ENCODE assay signal across 25 cellular contexts in genomic region chr16:2830355-2830695, GRCh38. TPM values are rescaled to one million over a fixed set of nuclear protein-coding genes. Genes with fewer than 3 reads are reported as not detected.
DNase-seq lines count a peak whose midpoint lies in the region; ATAC-seq, FAIRE-seq and TF ChIP-seq lines count a peak whose summit lies in the region.
"Had no signal": no experiment of that assay in that cellular context is flagged by ENCODE, and none has a peak within 500 bp of the region (broad histone marks: within the 10 kb centered on the region; RNA-seq: fewer than 3 reads in every experiment).

No MANE protein-coding gene starts in this region.

- ATAC-seq in GM12878 = no peak
- no peak for ATAC-seq in GM19324 (IDR thresholded peaks at IDR 0.05; ENCODE audit: low FRiP score, unreplicated experiment)
- ATAC-seq: gastrocnemius medialis, psoas muscle had no signal

- CTCF ChIA-PET in GM12878 (lab: Yijun Ruan, JAX) = no interaction called here

- in situ Hi-C loops in GM12878 (cut with MboI) = no loop called here

- H3K79me2 ChIP-seq in GM12878 (ENCODE audit: control insufficient read depth, insufficient read depth, low read length) = no peaks in the 10 kb centered on the region

- TF ChIP-seq CTCF in GM12875 (IDR thresholded peaks at IDR 0.05; ENCODE audit: borderline replicate concordance, insufficient read depth, low read depth, low read length) = no peak
- TF ChIP-seq CTCF in GM12878 (IDR thresholded peaks at IDR 0.05 in 2 of 3, conservative IDR thresholded peaks at IDR 0.05 in 1 of 3; ENCODE audit: control insufficient read depth in 2 of 3, extremely low read depth in 1 of 3, insufficient read depth in 1 of 3, low read depth in 3 of 3, low read length in 3 of 3) = no peak

- peaks cover 2% of the 10 kb centered on the region for H3K36me3 Mint-ChIP-seq in T-helper 1 cell treated with Interleukin-12 subunit alpha and Interleukin-12 subunit beta and Interleukin-4 antibody, amounts not matched to agents 30 μg/mL and 1 μg/mL, for 36 hours (ENCODE audit: low read depth)
- H3K36me3 Mint-ChIP-seq: activated naive CD4-positive, alpha-beta T cell treated with anti-CD3 and anti-CD28 coated beads, Interleukin-2, amount 10 ng/mL, durations not matched to agents 7 days and 5 days had no signal

- H3K36me3 ChIP-seq in GM12878 (ENCODE audit: control insufficient read depth in 2 of 2, insufficient read depth in 2 of 2, low read length in 1 of 2) = no peaks in the 10 kb centered on the region
- H3K36me3 ChIP-seq: ascending aorta, esophagus muscularis mucosa, gastrocnemius medialis had no signal

- peaks cover 2% of the 10 kb centered on the region for H3K4me1 Mint-ChIP-seq in T-helper 1 cell treated with Interleukin-12 subunit alpha and Interleukin-12 subunit beta and Interleukin-4 antibody, amounts not matched to agents 30 μg/mL and 1 μg/mL, for 36 hours (ENCODE audit: low read depth)
- H3K4me1 Mint-ChIP-seq: nephron progenitor cell had no signal

- H3K4me1 ChIP-seq in GM12878 (ENCODE audit: control insufficient read depth, insufficient read depth, low read length) = peaks cover 4% of the 10 kb centered on the region; the same call in 1 of the 2 replicates
- H3K4me1 ChIP-seq: gastrocnemius medialis, psoas muscle had no signal

- H3K27ac ChIP-seq in GM12878 (ENCODE audit: control insufficient read depth, insufficient read depth) = no peak overlapping the region
- H3K27ac ChIP-seq: ascending aorta, esophagus muscularis mucosa, gastrocnemius medialis, psoas muscle had no signal

- TF ChIP-seq RAD21 in GM12878 (IDR thresholded peaks at IDR 0.05; ENCODE audit: insufficient read depth, low read depth, low read length) = no peak

- H3K9me3 Mint-ChIP-seq in T-helper 1 cell treated with Interleukin-12 subunit alpha and Interleukin-12 subunit beta and Interleukin-4 antibody, amounts not matched to agents 30 μg/mL and 1 μg/mL, for 36 hours = peaks cover 5% of the 10 kb centered on the region
- H3K9me3 Mint-ChIP-seq: activated naive CD4-positive, alpha-beta T cell treated with anti-CD3 and anti-CD28 coated beads, Interleukin-2, amount 10 ng/mL, durations not matched to agents 7 days and 5 days; nephron progenitor cell had no signal

- H3K27ac Mint-ChIP-seq in T-helper 1 cell treated with Interleukin-12 subunit alpha and Interleukin-12 subunit beta and Interleukin-4 antibody, amounts not matched to agents 30 μg/mL and 1 μg/mL, for 36 hours = peak overlapping the region; percentile 73
- H3K27ac Mint-ChIP-seq: activated naive CD4-positive, alpha-beta T cell treated with anti-CD3 and anti-CD28 coated beads, Interleukin-2, amount 10 ng/mL, durations not matched to agents 7 days and 5 days; nephron progenitor cell had no signal

- TF ChIP-seq POLR2A in GM12878 (IDR thresholded peaks at IDR 0.05; ENCODE audit: low read depth, low read length) = no peak

- no TSS peak for BruUV-seq in GM12878 (replicated peaks; lab: Mats Ljungman, UMichigan)

- WGBS in GM12878 (ENCODE audit: insufficient coverage, insufficient replicate concordance, low lambda C conversion rate, missing lambda C conversion rate) = 54% methylated on average over 5 of the region's 5 CpGs

- no peak overlapping the region; the same call in 1 of the 2 replicates for H3K9ac ChIP-seq in GM12878 (ENCODE audit: control insufficient read depth, insufficient read depth, low read length)

- H2AFZ ChIP-seq in GM12878 (ENCODE audit: control insufficient read depth, low read depth, low read length) = peak overlapping the region; percentile 46; the same call in 1 of the 2 replicates

- peak overlapping the region; percentile 35; the same call in 1 of the 2 replicates for H3K4me2 ChIP-seq in GM12878 (ENCODE audit: control insufficient read depth, insufficient read depth)

- DNase-seq in T-helper 1 cell (no peak), GM12878 (ENCODE audit: low read depth, low spot score) (no peak), posterior vena cava (ENCODE audit: low spot score) (peak; percentile 66), RKO (ENCODE audit: low spot score) (no peak), iPS-NIHi11 (ENCODE audit: low spot score) (no peak)
- DNase-seq: 8988T; activated naive CD4-positive, alpha-beta T cell treated with anti-CD3 and anti-CD28 coated beads, Interleukin-2, amount 10 ng/mL, durations not matched to agents 7 days and 5 days; activated T-cell treated with anti-CD3 and anti-CD28 coated beads for 4 hours; effector CD4-positive, alpha-beta T cell; EL; gastrocnemius medialis; NCI-H1105 treated with DMSO at 0.1 percent for 48 hours; NCI-H510A; nephron progenitor cell; NK-92 treated with Interleukin-12 subunit alpha and Interleukin-12 subunit beta, amount 100 ng/mL, for 24 hours; RPMI8226 had no signal

- no peak for FAIRE-seq in GM12878 (lab: Jason Lieb, UNC)
- FAIRE-seq: small intestine, TTC549 had no signal

- intact Hi-C loops in GM12878 (cut with micrococcal nuclease; ENCODE audit: unreplicated experiment) = no loop called here
- intact Hi-C loops in posterior vena cava (cut with DNase I) = no loop called here

- H4K20me1 ChIP-seq in GM12878 (ENCODE audit: control insufficient read depth, insufficient read depth) = no peaks in the 10 kb centered on the region

- SMC1A ChIA-PET in GM12878 (lab: Charles Lee; ENCODE audit: uncharacterized antibody, unreplicated experiment) = no interaction called here

- RAD21 ChIA-PET in GM12878 (lab: Charles Lee; ENCODE audit: unreplicated experiment) = no interaction called here

- no peak for TF ChIP-seq EP300 in GM12878 (IDR thresholded peaks at IDR 0.05; ENCODE audit: borderline replicate concordance in 1 of 2, control insufficient read depth in 1 of 2, low read depth in 2 of 2, low read length in 2 of 2)

- H3K4me3 ChIP-seq in GM12875 (ENCODE audit: low read depth, low read length) = peak overlapping the region; percentile 26
- no peak overlapping the region for H3K4me3 ChIP-seq in GM12878
- H3K4me3 ChIP-seq: ascending aorta, esophagus muscularis mucosa, gastrocnemius medialis, psoas muscle had no signal

- peak overlapping the region; percentile 46 for H3K4me3 Mint-ChIP-seq in T-helper 1 cell treated with Interleukin-12 subunit alpha and Interleukin-12 subunit beta and Interleukin-4 antibody, amounts not matched to agents 30 μg/mL and 1 μg/mL, for 36 hours
- H3K4me3 Mint-ChIP-seq: activated naive CD4-positive, alpha-beta T cell treated with anti-CD3 and anti-CD28 coated beads, Interleukin-2, amount 10 ng/mL, durations not matched to agents 7 days and 5 days; nephron progenitor cell had no signal

- no peaks in the 10 kb centered on the region for H3K27me3 ChIP-seq in GM12878 (replicated peaks in 1 of 2; ENCODE audit: control insufficient read depth in 2 of 2, insufficient read depth in 2 of 2, low read length in 1 of 2)
- H3K27me3 ChIP-seq: ascending aorta had no signal

- H3K27me3 Mint-ChIP-seq in T-helper 1 cell treated with Interleukin-12 subunit alpha and Interleukin-12 subunit beta and Interleukin-4 antibody, amounts not matched to agents 30 μg/mL and 1 μg/mL, for 36 hours (ENCODE audit: low read depth) = no peaks in the 10 kb centered on the region

- no peaks in the 10 kb centered on the region for H3K9me3 ChIP-seq in GM12878 (replicated peaks; ENCODE audit: control insufficient read depth, insufficient read depth, low read length)
- H3K9me3 ChIP-seq: ascending aorta, esophagus muscularis mucosa, gastrocnemius medialis, psoas muscle had no signal

- POLR2A ChIA-PET in GM12878 (lab: Charles Lee) = interaction anchor here (0.5 kb wide), 1 partner anchor 151 kb away, joined by 3 read pairs; no protein-coding TSS in a partner anchor

RNA-seq across cellular contexts. Expression of gene ZG16B, which starts 0.2 kb away (rescaled TPM):
- 3.9 and 5.5 TPM in 2 replicates for total RNA-seq in GM12878 (2013; cell fraction: nucleolus; rRNA removed)
- 6.8 and 10.0 TPM in 2 replicates for total RNA-seq in GM12878 (2014; rRNA removed)
- 5.4 and 6.1 TPM in 2 replicates for total RNA-seq in GM12878 (2014; rRNA removed; fragmentation: Illumina TruSeq; extraction: Trizol)
- 5.4 and 7.5 TPM in 2 replicates for total RNA-seq in GM12878 (2021)
- 9.6 TPM for polyA plus RNA-seq in GM12878 (2011; ENCODE audit: low read depth)
- polyA plus RNA-seq in GM12878 (2011; rRNA removed) = 1.2 and 2.3 TPM in 2 replicates
- polyA plus RNA-seq in GM12878 (2011; cell fraction: cytosol; rRNA removed) = 2.3 and 2.4 TPM in 2 replicates
- polyA plus RNA-seq in GM12878 (2011; cell fraction: nucleus; rRNA removed) = 0.56 and 2.3 TPM in 2 replicates
- 9.5 and 9.9 TPM in 2 replicates for polyA plus RNA-seq in GM12878 (2012)
- polyA plus RNA-seq in GM12878 (2014; fragmentation: Illumina TruSeq; extraction: Trizol) = 5.6 and 8.2 TPM in 2 replicates
- polyA plus RNA-seq in GM12878 (2014; fragmentation: Nextera tagmentation; extraction: Ambion mirVana) = 1 to 10 TPM in 1 of 2 experiments, under 1 TPM in 1; 1.00 to 3.7 TPM
- polyA plus RNA-seq in GM12878 (2014; rRNA removed) = 9.6 and 11.6 TPM in 2 replicates
- 1 to 10 TPM; 8.2 to 8.6 TPM for polyA plus RNA-seq in GM12878 (2016; fragmentation: Nextera tagmentation; extraction: Ambion mirVana)
- 0.52 and 1.3 TPM in 2 replicates for polyA minus RNA-seq in GM12878 (2011; rRNA and poly(A)+ RNA removed)
- polyA minus RNA-seq in GM12878 (2011; cell fraction: cytosol; rRNA and poly(A)+ RNA removed) = not detected in 2 replicates
- 0.60 and 0.77 TPM in 2 replicates for polyA minus RNA-seq in GM12878 (2011; cell fraction: nucleus; rRNA and poly(A)+ RNA removed)
- not detected for total RNA-seq in posterior vena cava
- total RNA-seq: ascending aorta, esophagus muscularis mucosa, gastrocnemius medialis, psoas muscle had no signal

RNA-seq across cellular contexts. Expression of gene PRSS21, which starts 13.3 kb away (rescaled TPM):
- not detected in 2 replicates for total RNA-seq in GM12878 (2013; cell fraction: nucleolus; rRNA removed)
- total RNA-seq in GM12878 (2014; rRNA removed) (34.3 and 40.1 TPM in 2 replicates), GM12878 (2014; rRNA removed; fragmentation: Illumina TruSeq; extraction: Trizol) (23.3 and 23.6 TPM in 2 replicates), GM12878 (2021) (49.8 and 58.3 TPM in 2 replicates), posterior vena cava (not detected)
- polyA plus RNA-seq in GM12878 (2011; ENCODE audit: low read depth) = 23.8 TPM
- polyA plus RNA-seq in GM12878 (2011; rRNA removed) (not detected in 2 replicates), GM12878 (2014; fragmentation: Illumina TruSeq; extraction: Trizol) (27.2 and 34.7 TPM in 2 replicates), GM12878 (2014; fragmentation: Nextera tagmentation; extraction: Ambion mirVana) (10 to 100 TPM in 1 of 2 experiments, 1 to 10 TPM in 1; 5.3 to 18.4 TPM), GM12878 (2014; rRNA removed) (45.1 and 52.2 TPM in 2 replicates), GM12878 (2016; fragmentation: Nextera tagmentation; extraction: Ambion mirVana) (10 to 100 TPM; 67.0 to 73.4 TPM)
- polyA plus RNA-seq in GM12878 (2011; cell fraction: cytosol; rRNA removed) = not detected in 2 replicates
- 0.15 TPM in 1 of 2 replicates, not detected in the other for polyA plus RNA-seq in GM12878 (2011; cell fraction: nucleus; rRNA removed)
- polyA plus RNA-seq in GM12878 (2012) = 38.3 and 40.9 TPM in 2 replicates
- not detected in 2 replicates for polyA minus RNA-seq in GM12878 (2011; rRNA and poly(A)+ RNA removed)
- 1.2 and 4.2 TPM in 2 replicates for polyA minus RNA-seq in GM12878 (2011; cell fraction: cytosol; rRNA and poly(A)+ RNA removed)
- polyA minus RNA-seq in GM12878 (2011; cell fraction: nucleus; rRNA and poly(A)+ RNA removed) = 1.1 TPM in 1 of 2 replicates, not detected in the other
- total RNA-seq: ascending aorta, esophagus muscularis mucosa, gastrocnemius medialis, psoas muscle, urinary bladder had no signal

RNA-seq across cellular contexts. Expression of gene PRSS22, which starts 27.6 kb away (rescaled TPM):
- not detected in 2 replicates for total RNA-seq in GM12878 (2013; cell fraction: nucleolus; rRNA removed)
- total RNA-seq in GM12878 (2014; rRNA removed) (not detected in 2 replicates), GM12878 (2014; rRNA removed; fragmentation: Illumina TruSeq; extraction: Trizol) (not detected in 2 replicates), GM12878 (2021) (not detected in 2 replicates), posterior vena cava (not detected)
- not detected for polyA plus RNA-seq in GM12878 (2011; ENCODE audit: low read depth)
- polyA plus RNA-seq in GM12878 (2011; rRNA removed) (not detected in 2 replicates), GM12878 (2014; fragmentation: Illumina TruSeq; extraction: Trizol) (not detected in 2 replicates), GM12878 (2014; fragmentation: Nextera tagmentation; extraction: Ambion mirVana) (not detected), GM12878 (2014; rRNA removed) (not detected in 2 replicates), GM12878 (2016; fragmentation: Nextera tagmentation; extraction: Ambion mirVana) (not detected)
- not detected in 2 replicates for polyA plus RNA-seq in GM12878 (2011; cell fraction: cytosol; rRNA removed)
- polyA plus RNA-seq in GM12878 (2011; cell fraction: nucleus; rRNA removed) = not detected in 2 replicates
- not detected in 2 replicates for polyA plus RNA-seq in GM12878 (2012)
- not detected in 2 replicates for polyA minus RNA-seq in GM12878 (2011; rRNA and poly(A)+ RNA removed)
- not detected in 2 replicates for polyA minus RNA-seq in GM12878 (2011; cell fraction: cytosol; rRNA and poly(A)+ RNA removed)
- not detected in 2 replicates for polyA minus RNA-seq in GM12878 (2011; cell fraction: nucleus; rRNA and poly(A)+ RNA removed)
- total RNA-seq: ascending aorta, esophagus muscularis mucosa, gastrocnemius medialis had no signal

RNA-seq across cellular contexts. Expression of gene PRSS41, which starts 32.1 kb away (rescaled TPM):
- not detected in 2 replicates for total RNA-seq in GM12878 (2013; cell fraction: nucleolus; rRNA removed)
- total RNA-seq in GM12878 (2014; rRNA removed) = not detected in 2 replicates
- total RNA-seq in GM12878 (2014; rRNA removed; fragmentation: Illumina TruSeq; extraction: Trizol) = not detected in 2 replicates
- total RNA-seq in GM12878 (2021) = not detected in 2 replicates
- not detected for polyA plus RNA-seq in GM12878 (2011; ENCODE audit: low read depth)
- not detected in 2 replicates for polyA plus RNA-seq in GM12878 (2011; rRNA removed)
- not detected in 2 replicates for polyA plus RNA-seq in GM12878 (2011; cell fraction: cytosol; rRNA removed)
- polyA plus RNA-seq in GM12878 (2011; cell fraction: nucleus; rRNA removed) = not detected in 2 replicates
- polyA plus RNA-seq in GM12878 (2012) = not detected in 2 replicates
- not detected in 2 replicates for polyA plus RNA-seq in GM12878 (2014; fragmentation: Illumina TruSeq; extraction: Trizol)
- polyA plus RNA-seq in GM12878 (2014; fragmentation: Nextera tagmentation; extraction: Ambion mirVana) = not detected
- polyA plus RNA-seq in GM12878 (2014; rRNA removed) = not detected in 2 replicates
- polyA plus RNA-seq in GM12878 (2016; fragmentation: Nextera tagmentation; extraction: Ambion mirVana) = not detected
- not detected in 2 replicates for polyA minus RNA-seq in GM12878 (2011; rRNA and poly(A)+ RNA removed)
- not detected in 2 replicates for polyA minus RNA-seq in GM12878 (2011; cell fraction: cytosol; rRNA and poly(A)+ RNA removed)
- polyA minus RNA-seq in GM12878 (2011; cell fraction: nucleus; rRNA and poly(A)+ RNA removed) = not detected in 2 replicates
- total RNA-seq in posterior vena cava = not detected
- total RNA-seq: ascending aorta, esophagus muscularis mucosa, gastrocnemius medialis, psoas muscle, urinary bladder had no signal
- polyA plus RNA-seq: psoas muscle, small intestine, urinary bladder had no signal

RNA-seq across cellular contexts. Expression of gene PRSS33, which starts 43.0 kb away (rescaled TPM):
- not detected in 2 replicates for total RNA-seq in GM12878 (2013; cell fraction: nucleolus; rRNA removed)
- total RNA-seq in GM12878 (2014; rRNA removed) (not detected in 2 replicates), GM12878 (2014; rRNA removed; fragmentation: Illumina TruSeq; extraction: Trizol) (not detected in 2 replicates), GM12878 (2021) (not detected in 2 replicates), posterior vena cava (not detected)
- not detected for polyA plus RNA-seq in GM12878 (2011; ENCODE audit: low read depth)
- polyA plus RNA-seq in GM12878 (2011; rRNA removed) (not detected in 2 replicates), GM12878 (2014; fragmentation: Illumina TruSeq; extraction: Trizol) (not detected in 2 replicates), GM12878 (2014; fragmentation: Nextera tagmentation; extraction: Ambion mirVana) (not detected), GM12878 (2014; rRNA removed) (not detected in 2 replicates), GM12878 (2016; fragmentation: Nextera tagmentation; extraction: Ambion mirVana) (not detected)
- polyA plus RNA-seq in GM12878 (2011; cell fraction: cytosol; rRNA removed) = not detected in 2 replicates
- polyA plus RNA-seq in GM12878 (2011; cell fraction: nucleus; rRNA removed) = not detected in 2 replicates
- not detected in 2 replicates for polyA plus RNA-seq in GM12878 (2012)
- polyA minus RNA-seq in GM12878 (2011; rRNA and poly(A)+ RNA removed) = not detected in 2 replicates
- not detected in 2 replicates for polyA minus RNA-seq in GM12878 (2011; cell fraction: cytosol; rRNA and poly(A)+ RNA removed)
- not detected in 2 replicates for polyA minus RNA-seq in GM12878 (2011; cell fraction: nucleus; rRNA and poly(A)+ RNA removed)
- total RNA-seq: esophagus muscularis mucosa, gastrocnemius medialis, psoas muscle, urinary bladder had no signal
- polyA plus RNA-seq: psoas muscle, small intestine, urinary bladder had no signal
